Comparison of ENCODE assay signal across 17 cellular contexts in genomic region chr2:75222527-75222926, GRCh38. TPM values are rescaled to one million over a fixed set of nuclear protein-coding genes. Genes with fewer than 3 reads are reported as not detected.
"Had no signal": no experiment of that assay in that cellular context is flagged by ENCODE, and none has a peak within 500 bp of the region (broad histone marks: within the 10 kb centered on the region; RNA-seq: fewer than 3 reads in every experiment).

No MANE protein-coding gene starts in this region.

- H3K4me3 ChIP-seq: ascending aorta, gastroesophageal sphincter, lower lobe of right lung, psoas muscle, thyroid gland had no signal

- ATAC-seq: activated naive CD4-positive, alpha-beta T cell treated with anti-CD3 and anti-CD28 coated beads, Interleukin-2, amount 50 U/mL, for 72 hours; gastroesophageal sphincter; left lobe of liver; lower lobe of right lung; naive thymus-derived CD4-positive, alpha-beta T cell; psoas muscle; right cardiac atrium had no signal

- H3K4me1 ChIP-seq: ascending aorta, gastroesophageal sphincter, lower lobe of right lung, psoas muscle, thyroid gland had no signal

- H3K27ac ChIP-seq: ascending aorta, gastroesophageal sphincter, lower lobe of right lung, psoas muscle, thyroid gland had no signal

- H3K27me3 ChIP-seq: ascending aorta, gastroesophageal sphincter, thyroid gland had no signal

- H3K36me3 ChIP-seq: ascending aorta, gastroesophageal sphincter, lower lobe of right lung, thyroid gland had no signal

- H3K9me3 ChIP-seq: ascending aorta, gastroesophageal sphincter, lower lobe of right lung, psoas muscle, thyroid gland had no signal

- DNase-seq: activated T-cell treated with anti-CD3 and anti-CD28 coated beads, Interleukin-2, amount 50 U/mL, for 1 hour; central memory CD4-positive, alpha-beta T cell; dermis blood vessel endothelial cell; effector CD8-positive, alpha-beta T cell; kidney; lower lobe of right lung; naive thymus-derived CD4-positive, alpha-beta T cell; psoas muscle; right cardiac atrium; stimulated activated CD4-positive, alpha-beta T cell treated with anti-CD3 and anti-CD28 coated beads, Interleukin-1b, Interleukin-23, amount 100 ng/mL, for 48 hours; substantia nigra; T-helper 1 cell; thyroid gland had no signal

RNA-seq across cellular contexts. Expression of gene TACR1, which starts 23.2 kb away (rescaled TPM):
- total RNA-seq: activated naive CD4-positive, alpha-beta T cell treated with anti-CD3 and anti-CD28 coated beads, Interleukin-2, amount 50 U/mL, for 72 hours; dermis blood vessel endothelial cell had no signal
